ENCODE assay signal across 20 cellular contexts in the genomic region with DNA sequence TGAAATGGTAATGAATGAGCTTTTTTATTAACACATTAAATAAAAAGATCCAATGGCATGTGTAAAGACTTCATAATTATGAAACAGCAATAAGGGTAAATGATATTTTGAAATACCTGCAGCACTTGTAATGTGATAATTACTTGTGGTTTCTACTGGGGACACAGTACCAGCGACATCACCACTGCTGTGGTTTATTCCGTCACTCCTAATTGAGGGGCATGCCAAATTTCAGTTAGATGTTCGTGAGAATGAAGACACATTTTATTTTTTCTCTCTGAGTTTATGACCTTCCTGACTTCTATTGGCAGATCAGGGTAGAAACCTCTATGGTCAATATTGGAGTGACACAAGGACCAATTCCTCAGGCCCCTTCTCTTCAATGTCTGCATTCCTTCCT.
"Had no signal": no experiment of that assay in that cellular context is flagged by ENCODE, and none has a peak within 500 bp of the region (broad histone marks: within the 10 kb centered on the region; RNA-seq: fewer than 3 reads in every experiment).

No MANE protein-coding gene starts in this region.

- H3K4me3 Mint-ChIP-seq: activated CD8-positive, alpha-beta T cell treated with anti-CD3 and anti-CD28 coated beads for 36 hours; activated naive CD8-positive, alpha-beta T cell treated with anti-CD3 and anti-CD28 coated beads, Interleukin-2, amount 10 ng/mL, durations not matched to agents 7 days and 5 days; activated T-helper 17 cell treated with anti-CD3 and anti-CD28 coated beads, Interleukin-2, amount 50 U/mL, for 72 hours; dendritic cell treated with granulocyte-macrophage colony-stimulating factor and Interleukin-4, amounts not matched to agents 40 ng/mL and 50 ng/mL, for 4 days; memory B cell; naive B cell had no signal

- H3K4me1 ChIP-seq: prostate gland, stomach, vagina had no signal

- H3K36me3 ChIP-seq: cardiac muscle cell, prostate gland, stomach, vagina had no signal

- H3K4me3 ChIP-seq: cardiac muscle cell, mucosa of descending colon, prostate gland, stomach, vagina had no signal

- DNase-seq: activated CD4-positive, alpha-beta T cell treated with anti-CD3 and anti-CD28 coated beads for 48 hours; activated CD4-positive, CD25-positive, alpha-beta regulatory T cell; activated CD8-positive, alpha-beta T cell treated with anti-CD3 and anti-CD28 coated beads for 36 hours; activated naive CD4-positive, alpha-beta T cell; activated naive CD8-positive, alpha-beta T cell treated with anti-CD3 and anti-CD28 coated beads, Interleukin-2, amount 10 ng/mL, durations not matched to agents 7 days and 5 days; activated T-cell treated with anti-CD3 and anti-CD28 coated beads, Interleukin-2, amount 50 U/mL, for 1 hour; amygdala; effector memory CD4-positive, alpha-beta T cell; left ventricle myocardium superior; mucosa of descending colon; naive B cell; right cardiac atrium; stomach; trophoblast cell had no signal

- H3K27ac Mint-ChIP-seq: activated CD8-positive, alpha-beta T cell treated with anti-CD3 and anti-CD28 coated beads for 36 hours; activated naive CD8-positive, alpha-beta T cell treated with anti-CD3 and anti-CD28 coated beads, Interleukin-2, amount 10 ng/mL, durations not matched to agents 7 days and 5 days; activated T-helper 17 cell treated with anti-CD3 and anti-CD28 coated beads, Interleukin-2, amount 50 U/mL, for 72 hours; dendritic cell treated with granulocyte-macrophage colony-stimulating factor and Interleukin-4, amounts not matched to agents 40 ng/mL and 50 ng/mL, for 4 days; memory B cell; naive B cell had no signal

- H3K27ac ChIP-seq: cardiac muscle cell, prostate gland, stomach, vagina had no signal

- ATAC-seq: activated CD8-positive, alpha-beta T cell treated with anti-CD3 and anti-CD28 coated beads for 36 hours; activated T-helper 17 cell treated with anti-CD3 and anti-CD28 coated beads, Interleukin-2, amount 50 U/mL, for 72 hours; left ventricle myocardium superior; mucosa of descending colon; right cardiac atrium had no signal

- H3K4me1 Mint-ChIP-seq: memory B cell had no signal

- H3K27me3 Mint-ChIP-seq: dendritic cell treated with granulocyte-macrophage colony-stimulating factor and Interleukin-4, amounts not matched to agents 40 ng/mL and 50 ng/mL, for 4 days had no signal

- H3K36me3 Mint-ChIP-seq: memory B cell had no signal

- H3K9me3 ChIP-seq: mucosa of descending colon, prostate gland, vagina had no signal

- H3K27me3 ChIP-seq: cardiac muscle cell, vagina had no signal
